ENCODE assay signal across 10 cellular contexts in the genomic region with DNA sequence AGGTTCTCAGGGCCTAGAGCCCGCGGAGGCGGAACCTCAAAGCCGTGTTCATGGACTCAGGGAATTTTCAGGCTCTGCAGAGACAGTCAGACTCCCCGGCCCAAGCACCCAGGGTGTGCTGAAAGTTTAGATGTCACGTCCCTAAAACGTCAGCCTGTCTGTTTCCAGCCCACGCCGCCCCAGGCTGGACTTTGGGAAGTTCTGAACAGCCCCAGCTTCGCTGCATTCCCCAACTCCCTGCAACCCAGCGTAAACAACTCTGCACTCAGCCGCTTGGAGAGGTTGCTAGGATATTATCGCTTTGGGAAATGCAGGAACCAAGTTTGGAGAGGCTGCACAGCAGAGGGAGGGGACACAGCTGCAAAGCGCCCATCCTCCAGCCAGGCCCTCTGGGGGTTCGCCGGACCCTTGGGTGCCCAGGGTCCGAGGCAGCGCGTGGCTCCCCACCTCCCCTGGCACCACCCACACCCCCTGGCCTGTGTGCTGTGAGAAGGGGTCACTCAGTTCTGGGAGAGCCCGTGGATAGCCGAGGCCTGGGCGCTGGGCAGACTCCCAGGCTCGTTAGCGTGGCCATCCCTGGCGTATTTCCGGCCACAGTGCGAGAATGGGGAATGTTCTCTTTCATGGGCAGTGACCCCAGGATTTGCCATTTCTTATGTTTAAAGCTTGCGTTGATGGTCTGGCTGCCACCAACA.
DNase-seq lines count a peak whose midpoint lies in the region; ATAC-seq and TF ChIP-seq lines count a peak whose summit lies in the region.
"Had no signal": no experiment of that assay in that cellular context is flagged by ENCODE, and none has a peak within 500 bp of the region (broad histone marks: within the 10 kb centered on the region; RNA-seq: fewer than 3 reads in every experiment).

No MANE protein-coding gene starts in this region.

- no peak for TF ChIP-seq POLR2A in testis (IDR thresholded peaks at IDR 0.05)

- H3K36me3 ChIP-seq in testis (ENCODE audit: low read depth, missing control alignments) = no peaks in the 10 kb centered on the region

- peak overlapping the region; percentile 40 to 82 for H3K27ac ChIP-seq in testis

- H3K4me1 ChIP-seq in testis = peaks cover 7% of the 10 kb centered on the region

- whole genome bisulfite sequencing in testis, 2 donors = 10 to 11% methylated on average over 8 to 26 of the region's 28 CpGs

- ATAC-seq in SK-N-SH treated with all-trans-retinoic acid at 6 μM for 48 hours (peak; percentile 20; the same call in 1 of the 3 replicates), GM21367 (IDR thresholded peaks at IDR 0.05; ENCODE audit: unreplicated experiment) (no peak), HG03135 (IDR thresholded peaks at IDR 0.05; ENCODE audit: unreplicated experiment) (no peak)
- ATAC-seq: naive thymus-derived CD4-positive, alpha-beta T cell had no signal

- DNase-seq in fibroblast of the aortic adventitia (ENCODE audit: low read depth) = peak; percentile 86
- peak; percentile 86 for DNase-seq in mucosa of gallbladder (ENCODE audit: low spot score)
- peak; percentile 68 for DNase-seq in testis
- no peak for DNase-seq in NCI-H1417 treated with DMSO at 0.1 percent for 48 hours (lab: John Stamatoyannopoulos, UW)
- no peak for DNase-seq in RKO (ENCODE audit: low spot score)
- DNase-seq: central memory CD4-positive, alpha-beta T cell; naive thymus-derived CD4-positive, alpha-beta T cell had no signal

- intact Hi-C loops in testis (cut with DNase I; ENCODE audit: low total_unique reads) = no loop called here

- peak overlapping the region; percentile 35 for H3K4me3 ChIP-seq in fibroblast of the aortic adventitia (ENCODE audit: low read depth, low read length)
- no peak overlapping the region for H3K4me3 ChIP-seq in testis

- no peak for TF ChIP-seq CTCF in fibroblast of the aortic adventitia (IDR thresholded peaks at IDR 0.05; ENCODE audit: insufficient read depth, low read length)
- TF ChIP-seq CTCF in testis (IDR thresholded peaks at IDR 0.05) = no peak

- H3K9me3 ChIP-seq in testis = no peaks in the 10 kb centered on the region

- H3K27me3 ChIP-seq in testis = no peaks in the 10 kb centered on the region

TF ChIP-seq in SK-N-SH treated with all-trans-retinoic acid at 6 μM for 48 hours, 23 proteins besides CTCF, POLR2A, EP300 and RAD21:
- TF ChIP-seq RARB (CRISPR knock-in tag; IDR thresholded peaks at IDR 0.05) (no peak), SNAI2 (CRISPR knock-in tag; IDR thresholded peaks at IDR 0.05) (no peak)
- TF ChIP-seq, protein P1, sequence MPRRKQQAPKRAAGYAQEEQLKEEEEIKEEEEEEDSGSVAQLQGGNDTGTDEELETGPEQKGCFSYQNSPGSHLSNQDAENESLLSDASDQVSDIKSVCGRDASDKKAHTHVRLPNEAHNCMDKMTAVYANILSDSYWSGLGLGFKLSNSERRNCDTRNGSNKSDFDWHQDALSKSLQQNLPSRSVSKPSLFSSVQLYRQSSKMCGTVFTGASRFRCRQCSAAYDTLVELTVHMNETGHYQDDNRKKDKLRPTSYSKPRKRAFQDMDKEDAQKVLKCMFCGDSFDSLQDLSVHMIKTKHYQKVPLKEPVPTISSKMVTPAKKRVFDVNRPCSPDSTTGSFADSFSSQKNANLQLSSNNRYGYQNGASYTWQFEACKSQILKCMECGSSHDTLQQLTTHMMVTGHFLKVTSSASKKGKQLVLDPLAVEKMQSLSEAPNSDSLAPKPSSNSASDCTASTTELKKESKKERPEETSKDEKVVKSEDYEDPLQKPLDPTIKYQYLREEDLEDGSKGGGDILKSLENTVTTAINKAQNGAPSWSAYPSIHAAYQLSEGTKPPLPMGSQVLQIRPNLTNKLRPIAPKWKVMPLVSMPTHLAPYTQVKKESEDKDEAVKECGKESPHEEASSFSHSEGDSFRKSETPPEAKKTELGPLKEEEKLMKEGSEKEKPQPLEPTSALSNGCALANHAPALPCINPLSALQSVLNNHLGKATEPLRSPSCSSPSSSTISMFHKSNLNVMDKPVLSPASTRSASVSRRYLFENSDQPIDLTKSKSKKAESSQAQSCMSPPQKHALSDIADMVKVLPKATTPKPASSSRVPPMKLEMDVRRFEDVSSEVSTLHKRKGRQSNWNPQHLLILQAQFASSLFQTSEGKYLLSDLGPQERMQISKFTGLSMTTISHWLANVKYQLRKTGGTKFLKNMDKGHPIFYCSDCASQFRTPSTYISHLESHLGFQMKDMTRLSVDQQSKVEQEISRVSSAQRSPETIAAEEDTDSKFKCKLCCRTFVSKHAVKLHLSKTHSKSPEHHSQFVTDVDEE (CRISPR knock-in tag; IDR thresholded peaks at IDR 0.05) = no peak

Comparison
In these comparisons a context has a peak if more than half of its experiments do, and no peak if none do; other contexts are left out.
1. DNase-seq: peak in fibroblast of the aortic adventitia (single experiment), mucosa of gallbladder (single experiment) and testis (single experiment); none in NCI-H1417 treated with DMSO at 0.1 percent for 48 hours (single experiment) and RKO (single experiment).